18 cellular contexts compared by ENCODE assay signal in genomic region chr17:67571478-67571877, GRCh38.
DNase-seq lines count a peak whose midpoint lies in the region; ATAC-seq and TF ChIP-seq lines count a peak whose summit lies in the region.
"Had no signal": no experiment of that assay in that cellular context is flagged by ENCODE, and none has a peak within 500 bp of the region (broad histone marks: within the 10 kb centered on the region; RNA-seq: fewer than 3 reads in every experiment).

No MANE protein-coding gene starts in this region.

- peak overlapping the region; percentile 68 for H3K9ac ChIP-seq in OCI-LY3 (ENCODE audit: low read length)
- H3K9ac ChIP-seq: BLaER1 had no signal

- peak overlapping the region; percentile 53 for H3K27ac Mint-ChIP-seq in activated naive CD4-positive, alpha-beta T cell treated with anti-CD3 and anti-CD28 coated beads, Interleukin-2, amount 50 U/mL, for 24 hours
- H3K27ac Mint-ChIP-seq in effector memory CD8-positive, alpha-beta T cell = peak overlapping the region; percentile 67 to 95

- H3K4me1 ChIP-seq in OCI-LY3 (ENCODE audit: low read length) = peaks cover 97% of the 10 kb centered on the region
- peaks cover 0 to 20% (median 0%) of the 10 kb centered on the region in 9 donors for H3K4me1 ChIP-seq in heart right ventricle
- H3K4me1 ChIP-seq: SJCRH30 had no signal

- peaks cover 10% of the 10 kb centered on the region for H3K36me3 Mint-ChIP-seq in activated naive CD4-positive, alpha-beta T cell treated with anti-CD3 and anti-CD28 coated beads, Interleukin-2, amount 50 U/mL, for 24 hours
- peaks cover 18% of the 10 kb centered on the region for H3K36me3 Mint-ChIP-seq in effector memory CD8-positive, alpha-beta T cell (ENCODE audit: insufficient read depth)

- H3K4me1 Mint-ChIP-seq in activated naive CD4-positive, alpha-beta T cell treated with anti-CD3 and anti-CD28 coated beads, Interleukin-2, amount 50 U/mL, for 24 hours = peaks cover 45% of the 10 kb centered on the region
- H3K4me1 Mint-ChIP-seq in effector memory CD8-positive, alpha-beta T cell (ENCODE audit: low read depth in 2 of 2) = peaks cover 17 to 52% of the 10 kb centered on the region in 2 donors

- no peak for DNase-seq in activated naive CD4-positive, alpha-beta T cell treated with anti-CD3 and anti-CD28 coated beads, Interleukin-2, amount 50 U/mL, for 16 hours
- no peak for DNase-seq in effector memory CD8-positive, alpha-beta T cell
- DNase-seq in heart right ventricle = no peak
- DNase-seq in stimulated activated CD4-positive, alpha-beta T cell treated with anti-CD3 and anti-CD28 coated beads, Interleukin-4, amount 100 ng/mL, for 1 hour = no peak
- DNase-seq in dedifferentiated amniotic fluid mesenchymal stem cell (ENCODE audit: extremely low spot score) = no peak
- DNase-seq: COR-L47, EL, GOT3, KBM-7, NCI-H146, NCI-H2081, NCI-H748 treated with DMSO at 0.1 percent for 48 hours, PC-9 had no signal

- TF ChIP-seq CTCF in OCI-LY3 (IDR thresholded peaks at IDR 0.05; ENCODE audit: low read depth, low read length) = no peak
- no peak for TF ChIP-seq CTCF in heart right ventricle (IDR thresholded peaks at IDR 0.05)

- H3K27ac ChIP-seq in OCI-LY3 (ENCODE audit: low read length) = peak overlapping the region; percentile 97
- H3K27ac ChIP-seq in heart right ventricle = no peak overlapping the region
- H3K27ac ChIP-seq: BLaER1, PC-9 had no signal

- no peaks in the 10 kb centered on the region for H3K27me3 ChIP-seq in OCI-LY3 (ENCODE audit: low read depth, low read length)
- no peaks in the 10 kb centered on the region for H3K27me3 ChIP-seq in heart right ventricle
- H3K27me3 ChIP-seq: BLaER1, SJCRH30 had no signal

- H3K4me3 Mint-ChIP-seq in activated naive CD4-positive, alpha-beta T cell treated with anti-CD3 and anti-CD28 coated beads, Interleukin-2, amount 50 U/mL, for 24 hours = no peak overlapping the region
- no peak overlapping the region for H3K4me3 Mint-ChIP-seq in effector memory CD8-positive, alpha-beta T cell

- H3K4me3 ChIP-seq in OCI-LY3 (ENCODE audit: low read length) (peak overlapping the region; percentile 56), heart right ventricle (no peak overlapping the region)
- H3K4me3 ChIP-seq: BLaER1, PC-9, SJCRH30 had no signal

- no peak overlapping the region for H2AFZ ChIP-seq in OCI-LY3 (ENCODE audit: low read depth, low read length)
- H2AFZ ChIP-seq: PC-9 had no signal

- no peaks in the 10 kb centered on the region for H4K20me1 ChIP-seq in OCI-LY3 (ENCODE audit: insufficient read depth, low read length)
- H4K20me1 ChIP-seq: BLaER1 had no signal

- H3K27me3 Mint-ChIP-seq in activated naive CD4-positive, alpha-beta T cell treated with anti-CD3 and anti-CD28 coated beads, Interleukin-2, amount 50 U/mL, for 24 hours = no peaks in the 10 kb centered on the region
- no peaks in the 10 kb centered on the region for H3K27me3 Mint-ChIP-seq in effector memory CD8-positive, alpha-beta T cell

- intact Hi-C loops in heart right ventricle (cut with DNase I) = no loop called here

- ATAC-seq in effector memory CD8-positive, alpha-beta T cell (replicated peaks) = no peak
- ATAC-seq in heart right ventricle (no peak), GM19467 (IDR thresholded peaks at IDR 0.05; ENCODE audit: unreplicated experiment) (no peak)

- H3K36me3 ChIP-seq in OCI-LY3 (replicated peaks; ENCODE audit: low read depth, low read length) (no peaks in the 10 kb centered on the region), heart right ventricle (peaks cover 0 to 9% (median 0%) of the 10 kb centered on the region in 9 donors)
- H3K36me3 ChIP-seq: SJCRH30 had no signal

- H3K9me3 Mint-ChIP-seq in activated naive CD4-positive, alpha-beta T cell treated with anti-CD3 and anti-CD28 coated beads, Interleukin-2, amount 50 U/mL, for 24 hours = no peaks in the 10 kb centered on the region
- no peaks in the 10 kb centered on the region for H3K9me3 Mint-ChIP-seq in effector memory CD8-positive, alpha-beta T cell

- H3K9me3 ChIP-seq in OCI-LY3 (ENCODE audit: insufficient read depth, low read length) = no peaks in the 10 kb centered on the region
- no peaks in the 10 kb centered on the region for H3K9me3 ChIP-seq in heart right ventricle
- H3K9me3 ChIP-seq: BLaER1 had no signal

- H3K4me2 ChIP-seq in OCI-LY3 (ENCODE audit: low read length) = peak overlapping the region; percentile 83
- H3K4me2 ChIP-seq: BLaER1, PC-9 had no signal

- WGBS in heart right ventricle, 2 donors = 83 to 84% methylated on average over 6 of the region's 6 CpGs

- peaks cover 19% of the 10 kb centered on the region; the same call in 1 of the 2 replicates for H3K79me2 ChIP-seq in OCI-LY3 (ENCODE audit: low read length)
